ENCODE assay signal across 25 cellular contexts in the genomic region with DNA sequence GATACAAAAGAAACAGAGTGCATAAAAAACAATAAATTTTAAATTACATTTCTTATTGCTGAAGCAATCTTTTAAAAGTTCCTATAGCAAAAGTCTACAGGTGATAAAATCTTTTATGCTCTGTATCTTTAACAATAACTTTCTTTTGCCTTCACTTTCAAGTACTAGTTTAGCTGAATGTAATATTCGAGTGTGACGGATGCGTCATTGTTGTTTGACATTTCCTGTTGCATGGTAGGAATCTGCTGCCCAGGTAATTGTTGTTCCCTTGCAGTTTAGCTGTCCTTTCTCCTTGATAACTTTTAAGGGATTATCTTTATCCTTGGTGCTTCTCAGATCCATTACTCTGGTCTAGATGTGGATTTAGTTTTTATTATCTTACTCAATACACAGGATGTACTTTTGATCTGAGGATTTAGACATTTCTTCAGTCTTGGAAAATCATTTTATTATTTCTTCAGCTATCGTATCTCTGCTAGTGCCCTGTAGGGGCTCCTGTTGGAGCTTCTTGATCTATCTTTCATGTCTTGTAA. TPM values are rescaled to one million over a fixed set of nuclear protein-coding genes. Genes with fewer than 3 reads are reported as not detected.
DNase-seq lines count a peak whose midpoint lies in the region; ATAC-seq and TF ChIP-seq lines count a peak whose summit lies in the region.
"Had no signal": no experiment of that assay in that cellular context is flagged by ENCODE, and none has a peak within 500 bp of the region (broad histone marks: within the 10 kb centered on the region; RNA-seq: fewer than 3 reads in every experiment).

No MANE protein-coding gene starts in this region.

- H3K4me3 Mint-ChIP-seq in activated naive CD8-positive, alpha-beta T cell treated with anti-CD3 and anti-CD28 coated beads, Interleukin-2, amount 10 ng/mL, durations not matched to agents 7 days and 5 days, result peak overlapping the region; percentile 54
- H3K4me3 Mint-ChIP-seq in activated naive CD8-positive, alpha-beta T cell treated with anti-CD3 and anti-CD28 coated beads for 36 hours, result no peak overlapping the region
- H3K4me3 Mint-ChIP-seq in endodermal cell, result no peak overlapping the region
- H3K4me3 Mint-ChIP-seq: activated CD8-positive, alpha-beta memory T cell treated with anti-CD3 and anti-CD28 coated beads, Interleukin-2, amount 10 ng/mL, durations not matched to agents 7 days and 5 days; central memory CD8-positive, alpha-beta T cell; neural progenitor cell had no signal

- peaks cover 33% of the 10 kb centered on the region for H3K27me3 Mint-ChIP-seq in activated naive CD8-positive, alpha-beta T cell treated with anti-CD3 and anti-CD28 coated beads, Interleukin-2, amount 10 ng/mL, durations not matched to agents 7 days and 5 days
- peaks cover 29% of the 10 kb centered on the region for H3K27me3 Mint-ChIP-seq in activated naive CD8-positive, alpha-beta T cell treated with anti-CD3 and anti-CD28 coated beads for 36 hours
- no peaks in the 10 kb centered on the region for H3K27me3 Mint-ChIP-seq in endodermal cell (ENCODE audit: insufficient read depth)

- peak; percentile 61 for ATAC-seq in activated naive CD8-positive, alpha-beta T cell treated with anti-CD3 and anti-CD28 coated beads, Interleukin-2, amount 10 ng/mL, durations not matched to agents 7 days and 5 days (ENCODE audit: low read depth)
- no peak for ATAC-seq in gastroesophageal sphincter
- ATAC-seq: activated CD8-positive, alpha-beta memory T cell treated with anti-CD3 and anti-CD28 coated beads, Interleukin-2, amount 10 ng/mL, durations not matched to agents 7 days and 5 days; psoas muscle had no signal

- POLR2A ChIA-PET in activated naive CD8-positive, alpha-beta T cell treated with anti-CD3 and anti-CD28 coated beads, Interleukin-2, amount 10 ng/mL, durations not matched to agents 7 days and 5 days (lab: Charles Lee), result no interaction called here

- peaks cover 1% of the 10 kb centered on the region for H3K9me3 Mint-ChIP-seq in activated naive CD8-positive, alpha-beta T cell treated with anti-CD3 and anti-CD28 coated beads, Interleukin-2, amount 10 ng/mL, durations not matched to agents 7 days and 5 days
- no peaks in the 10 kb centered on the region for H3K9me3 Mint-ChIP-seq in activated naive CD8-positive, alpha-beta T cell treated with anti-CD3 and anti-CD28 coated beads for 36 hours
- H3K9me3 Mint-ChIP-seq in endodermal cell, result no peaks in the 10 kb centered on the region
- H3K9me3 Mint-ChIP-seq: central memory CD8-positive, alpha-beta T cell; IgD-negative memory B cell; neural progenitor cell had no signal

- H3K27ac Mint-ChIP-seq in activated naive CD8-positive, alpha-beta T cell treated with anti-CD3 and anti-CD28 coated beads, Interleukin-2, amount 10 ng/mL, durations not matched to agents 7 days and 5 days, result peak overlapping the region; percentile 6
- no peak overlapping the region for H3K27ac Mint-ChIP-seq in activated naive CD8-positive, alpha-beta T cell treated with anti-CD3 and anti-CD28 coated beads for 36 hours
- H3K27ac Mint-ChIP-seq in endodermal cell, result no peak overlapping the region
- H3K27ac Mint-ChIP-seq: activated CD8-positive, alpha-beta memory T cell treated with anti-CD3 and anti-CD28 coated beads, Interleukin-2, amount 10 ng/mL, durations not matched to agents 7 days and 5 days; IgD-negative memory B cell; neural progenitor cell had no signal

- TF ChIP-seq CTCF in endodermal cell (conservative IDR thresholded peaks at IDR 0.05), result peak; percentile 33
- TF ChIP-seq CTCF in gastroesophageal sphincter (IDR thresholded peaks at IDR 0.05), result no peak
- no peak for TF ChIP-seq CTCF in GM13976 (IDR thresholded peaks at IDR 0.05; ENCODE audit: borderline replicate concordance, control extremely low read depth, extremely low read depth, insufficient read depth, missing control alignments)

- peaks cover 2% of the 10 kb centered on the region for H3K36me3 Mint-ChIP-seq in activated naive CD8-positive, alpha-beta T cell treated with anti-CD3 and anti-CD28 coated beads, Interleukin-2, amount 10 ng/mL, durations not matched to agents 7 days and 5 days
- H3K36me3 Mint-ChIP-seq in activated naive CD8-positive, alpha-beta T cell treated with anti-CD3 and anti-CD28 coated beads for 36 hours, result no peaks in the 10 kb centered on the region
- H3K36me3 Mint-ChIP-seq in endodermal cell (ENCODE audit: low read depth), result no peaks in the 10 kb centered on the region
- H3K36me3 Mint-ChIP-seq: activated CD8-positive, alpha-beta memory T cell treated with anti-CD3 and anti-CD28 coated beads, Interleukin-2, amount 10 ng/mL, durations not matched to agents 7 days and 5 days; IgD-negative memory B cell had no signal

- no peak for DNase-seq in activated naive CD8-positive, alpha-beta T cell treated with anti-CD3 and anti-CD28 coated beads, Interleukin-2, amount 10 ng/mL, durations not matched to agents 7 days and 5 days
- no peak for DNase-seq in activated naive CD8-positive, alpha-beta T cell treated with anti-CD3 and anti-CD28 coated beads for 36 hours
- DNase-seq in HT1080 (ENCODE audit: low read depth) (peak; percentile 37), endodermal cell (no peak), NCI-H446 treated with DMSO at 0.1 percent for 48 hours (lab: John Stamatoyannopoulos, UW) (no peak), GM13976 (ENCODE audit: low spot score) (no peak), 8988T (no peak)
- DNase-seq: activated CD4-positive, CD25-positive, alpha-beta regulatory T cell treated with anti-CD3 and anti-CD28 coated beads, Interleukin-2, amount 50 U/mL, for 72 hours; activated CD8-positive, alpha-beta memory T cell treated with anti-CD3 and anti-CD28 coated beads, Interleukin-2, amount 10 ng/mL, durations not matched to agents 7 days and 5 days; activated effector memory CD4-positive, alpha-beta T cell treated with anti-CD3 and anti-CD28 coated beads, Interleukin-2, amount 50 U/mL, for 16 hours; effector CD8-positive, alpha-beta T cell; hypothalamus; kidney; midbrain; NCI-H1930; OCI-M1; psoas muscle; SJCRH30; testis had no signal

- H3K9ac ChIP-seq in endodermal cell (ENCODE audit: extremely low read depth, low read length, poor library complexity, severe bottlenecking), result no peak overlapping the region
- H3K9ac ChIP-seq: neural progenitor cell had no signal

- H3K36me3 ChIP-seq in endodermal cell (ENCODE audit: control insufficient read depth, insufficient read depth, low read length) (no peaks in the 10 kb centered on the region), gastroesophageal sphincter (no peaks in the 10 kb centered on the region)
- H3K36me3 ChIP-seq: neural progenitor cell, SJCRH30 had no signal

- no peak overlapping the region for H3K27ac ChIP-seq in endodermal cell (ENCODE audit: low read depth, low read length)
- H3K27ac ChIP-seq in gastroesophageal sphincter, result no peak overlapping the region
- H3K27ac ChIP-seq: neural progenitor cell, psoas muscle, SJCRH30, testis had no signal

- TF ChIP-seq EP300 in gastroesophageal sphincter (IDR thresholded peaks at IDR 0.05), result no peak

- H3K4me1 ChIP-seq in endodermal cell (ENCODE audit: control insufficient read depth, insufficient read depth, low read length) (no peaks in the 10 kb centered on the region), gastroesophageal sphincter (peaks cover 0 to 3% (median 0%) of the 10 kb centered on the region in 3 donors)
- H3K4me1 ChIP-seq: neural progenitor cell, psoas muscle, SJCRH30, testis had no signal

- TF ChIP-seq POLR2A in gastroesophageal sphincter (IDR thresholded peaks at IDR 0.05), result no peak

- H3K27me3 ChIP-seq in endodermal cell (ENCODE audit: control insufficient read depth, insufficient read depth, low read length, poor library complexity, severe bottlenecking) (no peaks in the 10 kb centered on the region), gastroesophageal sphincter (no peaks in the 10 kb centered on the region)
- H3K27me3 ChIP-seq: neural progenitor cell, SJCRH30, testis had no signal

- peaks cover 10% of the 10 kb centered on the region for H3K4me1 Mint-ChIP-seq in activated naive CD8-positive, alpha-beta T cell treated with anti-CD3 and anti-CD28 coated beads, Interleukin-2, amount 10 ng/mL, durations not matched to agents 7 days and 5 days
- H3K4me1 Mint-ChIP-seq in activated naive CD8-positive, alpha-beta T cell treated with anti-CD3 and anti-CD28 coated beads for 36 hours, result peaks cover 9% of the 10 kb centered on the region
- peaks cover 3% of the 10 kb centered on the region for H3K4me1 Mint-ChIP-seq in endodermal cell

- no peaks in the 10 kb centered on the region for H3K9me3 ChIP-seq in endodermal cell (ENCODE audit: control insufficient read depth, low read length)
- H3K9me3 ChIP-seq in gastroesophageal sphincter, result no peaks in the 10 kb centered on the region
- H3K9me3 ChIP-seq: psoas muscle, SJCRH30, testis had no signal

- H3K4me3 ChIP-seq in endodermal cell (ENCODE audit: low read length), result no peak overlapping the region
- H3K4me3 ChIP-seq in gastroesophageal sphincter, result no peak overlapping the region
- H3K4me3 ChIP-seq: neural progenitor cell, psoas muscle, SJCRH30, testis had no signal

- in situ Hi-C loops in GM13976 (cut with MboI; ENCODE audit: low sequenced_read_pairs, unreplicated experiment), result loop anchor here (25.0 kb wide), 1 partner anchor 295 kb away; no protein-coding TSS in a partner anchor

- 80% methylated on average over 4 of the region's 4 CpGs; no CpG with 5 or more reads in 1 of the 2 experiments for WGBS in endodermal cell (ENCODE audit: insufficient coverage in 1 of 2, insufficient read length in 1 of 2), 2 experiments
- 55 to 67% methylated on average over 3 to 4 of the region's 4 CpGs for WGBS in gastroesophageal sphincter (ENCODE audit: low coverage in 1 of 2), 2 donors

RNA-seq across cellular contexts. Expression of gene CPB2, which starts 2.1 kb away (rescaled TPM):
- total RNA-seq in activated naive CD8-positive, alpha-beta T cell treated with anti-CD3 and anti-CD28 coated beads, Interleukin-2, amount 10 ng/mL, durations not matched to agents 7 days and 5 days, result not detected
- total RNA-seq in activated naive CD8-positive, alpha-beta T cell treated with anti-CD3 and anti-CD28 coated beads for 36 hours, result not detected
- 0.21 TPM in 1 of 2 replicates, not detected in the other for total RNA-seq in HT1080 (2014; rRNA removed; shearing (Covaris generic))
- polyA plus RNA-seq in HT1080 (2015; cell fraction: cytosol; rRNA removed), result 0.06 and 0.28 TPM in 2 replicates
- polyA plus RNA-seq in HT1080 (2015; cell fraction: nucleus; rRNA removed), result not detected in 2 replicates
- not detected for total RNA-seq in endodermal cell
- polyA plus RNA-seq in endodermal cell (2013, experiment 1 of 2), result not detected
- polyA plus RNA-seq in endodermal cell (2013, experiment 2 of 2), result not detected
- not detected for total RNA-seq in gastroesophageal sphincter
- total RNA-seq: activated CD8-positive, alpha-beta memory T cell treated with anti-CD3 and anti-CD28 coated beads, Interleukin-2, amount 10 ng/mL, durations not matched to agents 7 days and 5 days; H4; kidney; NCI-H460; psoas muscle; SJCRH30; testis had no signal
- polyA plus RNA-seq: psoas muscle had no signal

RNA-seq across cellular contexts. Expression of gene ZC3H13, which starts 54.4 kb away (rescaled TPM):
- total RNA-seq in activated naive CD8-positive, alpha-beta T cell treated with anti-CD3 and anti-CD28 coated beads, Interleukin-2, amount 10 ng/mL, durations not matched to agents 7 days and 5 days, result 10 to 100 TPM; 40.7 to 49.7 TPM
- 10 to 100 TPM; 41.6 to 45.7 TPM for total RNA-seq in activated naive CD8-positive, alpha-beta T cell treated with anti-CD3 and anti-CD28 coated beads for 36 hours
- 19.8 and 19.9 TPM in 2 replicates for total RNA-seq in HT1080 (2014; rRNA removed; shearing (Covaris generic))
- polyA plus RNA-seq in HT1080 (2015; cell fraction: cytosol; rRNA removed), result 11.9 and 12.9 TPM in 2 replicates
- polyA plus RNA-seq in HT1080 (2015; cell fraction: nucleus; rRNA removed), result 36.8 and 43.4 TPM in 2 replicates
- 10 to 100 TPM; 58.1 to 62.4 TPM for total RNA-seq in endodermal cell
- polyA plus RNA-seq in endodermal cell (2013, experiment 1 of 2), result 39.0 TPM
- 39.5 TPM for polyA plus RNA-seq in endodermal cell (2013, experiment 2 of 2)
- total RNA-seq in gastroesophageal sphincter, result 10 to 100 TPM; 31.6 to 49.7 (median 38.0) TPM
